ENCODE assay signal across 33 cellular contexts in the genomic region with DNA sequence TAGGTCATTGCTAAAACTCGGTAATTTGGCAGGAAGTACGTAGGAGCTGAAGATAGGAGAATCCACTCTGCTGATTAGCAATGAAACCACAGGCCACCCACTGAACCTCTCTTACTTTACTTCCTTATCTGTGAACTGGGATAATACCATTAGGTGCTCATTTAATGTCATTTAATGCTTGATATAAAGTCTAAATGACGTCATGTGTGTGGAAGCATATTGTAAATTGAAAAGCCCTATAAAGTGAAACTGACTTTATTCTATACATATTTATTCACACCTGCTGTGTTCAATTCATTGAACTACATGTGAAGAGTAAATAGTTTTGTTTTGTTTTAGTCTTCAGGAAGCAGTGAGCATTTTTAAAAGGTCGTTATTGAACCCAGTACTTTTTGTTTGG.
"Had no signal": no experiment of that assay in that cellular context is flagged by ENCODE, and none has a peak within 500 bp of the region (broad histone marks: within the 10 kb centered on the region; RNA-seq: fewer than 3 reads in every experiment).

No MANE protein-coding gene starts in this region.

- H3K36me3 ChIP-seq: adrenal gland, brain microvascular endothelial cell, breast epithelium had no signal

- ATAC-seq: activated CD8-positive, alpha-beta T cell treated with anti-CD3 and anti-CD28 coated beads for 36 hours; activated naive CD4-positive, alpha-beta T cell treated with anti-CD3 and anti-CD28 coated beads, Interleukin-2, amount 50 U/mL, for 72 hours; activated T-cell treated with anti-CD3 and anti-CD28 coated beads, Interleukin-2, amount 50 U/mL, for 4 hours; activated T-cell treated with anti-CD3 and anti-CD28 coated beads, Interleukin-2, amount 50 U/mL, for 72 hours; activated T-helper 17 cell treated with anti-CD3 and anti-CD28 coated beads, Interleukin-2, amount 50 U/mL, for 72 hours; body of pancreas had no signal

- H3K27ac ChIP-seq: adrenal gland, body of pancreas, brain microvascular endothelial cell, breast epithelium, VCaP had no signal

- H3K27me3 ChIP-seq: adrenal gland, body of pancreas, brain microvascular endothelial cell, breast epithelium had no signal

- DNase-seq: activated B cell treated with CpG ODN at 0.5 μM for 24 hours; activated CD4-positive, alpha-beta memory T cell treated with anti-CD3 and anti-CD28 coated beads for 36 hours; activated CD4-positive, alpha-beta T cell treated with anti-CD3 and anti-CD28 coated beads for 4 hours; activated CD4-positive, alpha-beta T cell treated with anti-CD3 and anti-CD28 coated beads, Interleukin-2, amount 10 ng/mL, durations not matched to agents 24 days and 14 days; activated CD4-positive, alpha-beta T cell treated with anti-CD3 and anti-CD28 coated beads, Interleukin-2, amount 50 U/mL, for 1 hour; activated CD4-positive, alpha-beta T cell treated with anti-CD3 and anti-CD28 coated beads, Interleukin-2, amount 50 U/mL, for 4 hours; activated CD4-positive, CD25-positive, alpha-beta regulatory T cell treated with anti-CD3 and anti-CD28 coated beads, Interleukin-2, amount 50 U/mL, for 72 hours; activated CD8-positive, alpha-beta memory T cell treated with anti-CD3 and anti-CD28 coated beads, Interleukin-2, amount 50 U/mL, for 4 hours; activated CD8-positive, alpha-beta T cell treated with anti-CD3 and anti-CD28 coated beads for 36 hours; activated effector memory CD4-positive, alpha-beta T cell treated with anti-CD3 and anti-CD28 coated beads, Interleukin-2, amount 50 U/mL, for 16 hours; activated gamma-delta T cell treated with Interleukin-2 at 50 U/mL for 16 hours; activated naive CD4-positive, alpha-beta T cell; activated naive CD4-positive, alpha-beta T cell treated with anti-CD3 and anti-CD28 coated beads for 36 hours; activated naive CD4-positive, alpha-beta T cell treated with anti-CD3 and anti-CD28 coated beads, Interleukin-2, amount 50 U/mL, for 16 hours; activated naive CD8-positive, alpha-beta T cell treated with anti-CD3 and anti-CD28 coated beads for 36 hours; activated T-cell treated with anti-CD3 and anti-CD28 coated beads for 4 hours; activated T-cell treated with anti-CD3 and anti-CD28 coated beads, Interleukin-2, amount 50 U/mL, for 1 hour; activated T-cell treated with anti-CD3 and anti-CD28 coated beads, Interleukin-2, amount 50 U/mL, for 4 hours; activated T-cell treated with anti-CD3 and anti-CD28 coated beads, Interleukin-2, amount 50 U/mL, for 72 hours; adrenal gland; amniotic stem cell; aorta; body of pancreas; brain microvascular endothelial cell; central memory CD4-positive, alpha-beta T cell; T-helper 2 cell; T-helper 9 cell had no signal

- H3K4me3 ChIP-seq: adrenal gland, body of pancreas, breast epithelium had no signal

- H3K4me1 ChIP-seq: adrenal gland, body of pancreas, breast epithelium had no signal

- FAIRE-seq: astrocyte, TTC549 had no signal

- H3K9me3 ChIP-seq: adrenal gland, body of pancreas, breast epithelium had no signal
